1 cellular context compared by ENCODE assay signal in genomic region chr2:221097949-221098348, GRCh38.
TF ChIP-seq lines count a peak whose summit lies in the region.

No MANE protein-coding gene starts in this region.

TF ChIP-seq in HepG2, 621 proteins besides CTCF, POLR2A, EP300 and RAD21 (continued from another document):
- TF ChIP-seq, protein P1, sequence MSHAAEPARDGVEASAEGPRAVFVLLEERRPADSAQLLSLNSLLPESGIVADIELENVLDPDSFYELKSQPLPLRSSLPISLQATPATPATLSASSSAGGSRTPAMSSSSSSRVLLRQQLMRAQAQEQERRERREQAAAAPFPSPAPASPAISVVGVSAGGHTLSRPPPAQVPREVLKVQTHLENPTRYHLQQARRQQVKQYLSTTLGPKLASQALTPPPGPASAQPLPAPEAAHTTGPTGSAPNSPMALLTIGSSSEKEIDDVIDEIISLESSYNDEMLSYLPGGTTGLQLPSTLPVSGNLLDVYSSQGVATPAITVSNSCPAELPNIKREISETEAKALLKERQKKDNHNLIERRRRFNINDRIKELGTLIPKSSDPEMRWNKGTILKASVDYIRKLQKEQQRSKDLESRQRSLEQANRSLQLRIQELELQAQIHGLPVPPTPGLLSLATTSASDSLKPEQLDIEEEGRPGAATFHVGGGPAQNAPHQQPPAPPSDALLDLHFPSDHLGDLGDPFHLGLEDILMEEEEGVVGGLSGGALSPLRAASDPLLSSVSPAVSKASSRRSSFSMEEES (CRISPR knock-in tag; IDR thresholded peaks at IDR 0.05), result no peak
- no peak for TF ChIP-seq NR2C2 (CRISPR knock-in tag; IDR thresholded peaks at IDR 0.05; ENCODE audit: borderline replicate concordance)
